Comparison of ENCODE assay signal across 9 cellular contexts in the genomic region with DNA sequence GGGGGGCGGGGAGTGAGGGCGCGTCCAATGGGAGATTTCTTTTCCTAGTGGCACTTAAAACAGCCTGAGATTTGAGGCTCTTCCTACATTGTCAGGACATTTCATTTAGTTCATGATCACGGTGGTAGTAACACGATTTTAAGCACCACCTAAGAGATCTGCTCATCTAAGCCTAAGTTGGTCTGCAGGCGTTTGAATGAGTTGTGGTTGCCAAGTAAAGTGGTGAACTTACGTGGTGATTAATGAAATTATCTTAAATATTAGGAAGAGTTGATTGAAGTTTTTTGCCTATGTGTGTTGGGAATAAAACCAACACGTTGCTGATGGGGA. TPM values are rescaled to one million over a fixed set of nuclear protein-coding genes. Genes with fewer than 3 reads are reported as not detected.
DNase-seq lines count a peak whose midpoint lies in the region; ATAC-seq, FAIRE-seq and TF ChIP-seq lines count a peak whose summit lies in the region.
"Had no signal": no experiment of that assay in that cellular context is flagged by ENCODE, and none has a peak within 500 bp of the region (broad histone marks: within the 10 kb centered on the region; RNA-seq: fewer than 3 reads in every experiment).

No MANE protein-coding gene starts in this region.

- intact Hi-C loops in gastrocnemius medialis (cut with DNase I; ENCODE audit: low total_unique reads) = loop anchor here (2.0 to 10.0 kb wide), 3 partner anchors 29 to 1491 kb away; a partner anchor contains a TSS

- no peak for DNase-seq in GM12891 (ENCODE audit: insufficient read length, low spot score)
- DNase-seq in SJSA1 (ENCODE audit: low read depth in 1 of 2, low spot score in 2 of 2) = no peak
- DNase-seq in fibroblast of pulmonary artery (ENCODE audit: low read depth) = no peak
- DNase-seq in gastrocnemius medialis = no peak
- DNase-seq in iPS-NIHi7 (ENCODE audit: extremely low spot score) = no peak
- DNase-seq in NK-92 treated with Interleukin-12 subunit alpha and Interleukin-12 subunit beta, amount 100 ng/mL, for 24 hours (lab: John Stamatoyannopoulos, UW) = no peak

- no peaks in the 10 kb centered on the region for H3K9me3 ChIP-seq in SJSA1 (replicated peaks)
- no peaks in the 10 kb centered on the region for H3K9me3 ChIP-seq in gastrocnemius medialis

- in situ Hi-C loops in gastrocnemius medialis (cut with MboI; ENCODE audit: low sequenced_read_pairs in 4 of 4) = no loop called here

- peak; percentile 92; the same call in 1 of the 2 replicates for TF ChIP-seq POLR2A in GM12891 (IDR thresholded peaks at IDR 0.05; ENCODE audit: low read depth, low read length)
- TF ChIP-seq POLR2A in gastrocnemius medialis (IDR thresholded peaks at IDR 0.05) = no peak

- no peaks in the 10 kb centered on the region for H3K27me3 ChIP-seq in SJSA1 (replicated peaks)
- no peaks in the 10 kb centered on the region for H3K27me3 ChIP-seq in gastrocnemius medialis

- H3K4me3 ChIP-seq in SJSA1 = peak overlapping the region; percentile 87
- H3K4me3 ChIP-seq in fibroblast of pulmonary artery (replicated peaks; ENCODE audit: low read depth, low read length) = peak overlapping the region; percentile 91
- H3K4me3 ChIP-seq in gastrocnemius medialis = peak overlapping the region; percentile 74 to 90 (median 80)

- no peak for TF ChIP-seq CTCF in fibroblast of pulmonary artery (IDR thresholded peaks at IDR 0.05; ENCODE audit: low read length, missing control alignments)
- no peak for TF ChIP-seq CTCF in gastrocnemius medialis (IDR thresholded peaks at IDR 0.05 in 4 of 5, conservative IDR thresholded peaks at IDR 0.05 in 1 of 5)

- H3K36me3 ChIP-seq in SJSA1 = peaks cover 5% of the 10 kb centered on the region; the same call in 1 of the 2 replicates
- no peaks in the 10 kb centered on the region for H3K36me3 ChIP-seq in gastrocnemius medialis

- H3K27ac ChIP-seq in SJSA1 = no peak overlapping the region
- peak overlapping the region; percentile 22 to 100 (median 92) for H3K27ac ChIP-seq in gastrocnemius medialis

- peak; percentile 89 for FAIRE-seq in GM12891 (lab: Jason Lieb, UNC)

- H3K4me1 ChIP-seq in SJSA1 (replicated peaks) = peaks cover 8% of the 10 kb centered on the region
- H3K4me1 ChIP-seq in gastrocnemius medialis = peaks cover 19 to 36% of the 10 kb centered on the region in 2 donors

- ATAC-seq in gastrocnemius medialis (no peak), HG03135 (IDR thresholded peaks at IDR 0.05; ENCODE audit: unreplicated experiment) (no peak), HG03045 (IDR thresholded peaks at IDR 0.05; ENCODE audit: unreplicated experiment) (no peak)

TF ChIP-seq in GM12891, 5 proteins besides CTCF, POLR2A, EP300 and RAD21:
- TF ChIP-seq POU2F2 (IDR thresholded peaks at IDR 0.05; ENCODE audit: low read depth, low read length) (no peak), POLR2AphosphoS5 (IDR thresholded peaks at IDR 0.05; ENCODE audit: low read depth, low read length) (peak; percentile 92), SPI1 (IDR thresholded peaks at IDR 0.05; ENCODE audit: low read depth, low read length) (no peak), PAX5 (IDR thresholded peaks at IDR 0.05; ENCODE audit: insufficient read depth, low read length, severe bottlenecking) (no peak), TAF1 (IDR thresholded peaks at IDR 0.05; ENCODE audit: low read depth, low read length) (peak; percentile 46)

RNA-seq across cellular contexts. Expression of a gene that starts 1.1 kb away (rescaled TPM):
- polyA plus RNA-seq in GM12891 (2012; ENCODE audit: low read depth, missing spikeins) = 42.3 TPM
- 7.2 and 12.6 TPM in 2 replicates for total RNA-seq in SJSA1 (2014; rRNA removed; shearing (Covaris generic))
- 10 to 100 TPM; 23.5 to 73.0 (median 51.1) TPM for total RNA-seq in gastrocnemius medialis

RNA-seq across cellular contexts. Expression of a gene that starts 1.3 kb away (rescaled TPM):
- polyA plus RNA-seq in GM12891 (2012; ENCODE audit: low read depth, missing spikeins) = not detected
- not detected in 2 replicates for total RNA-seq in SJSA1 (2014; rRNA removed; shearing (Covaris generic))
- total RNA-seq in gastrocnemius medialis = not detected
- total RNA-seq: activated CD8-positive, alpha-beta memory T cell treated with anti-CD3 and anti-CD28 coated beads for 36 hours had no signal
